In genomic region chr12:123761841-123762714, GRCh38 we compare ENCODE assay signal across 8 cellular contexts. TPM values are rescaled to one million over a fixed set of nuclear protein-coding genes. Genes with fewer than 3 reads are reported as not detected.
A peak's percentile ranks its signal among the peaks of the same experiment; 100 is the strongest.
DNase-seq lines count a peak whose midpoint lies in the region; ATAC-seq and TF ChIP-seq lines count a peak whose summit lies in the region.

DNAH10 (plus strand) TSS chr12:123762301; CDS start chr12:123762337, 36 bp downstream.

- H3K9me3 ChIP-seq in psoas muscle (no peaks in the 10 kb centered on the region), uterus (no peaks in the 10 kb centered on the region)

- TF ChIP-seq POLR2A in uterus (IDR thresholded peaks at IDR 0.05): no peak

- H3K36me3 ChIP-seq in psoas muscle (ENCODE audit: insufficient read depth in 1 of 2, low read depth in 1 of 2) (peaks cover 0 to 31% of the 10 kb centered on the region in 2 donors), uterus (no peaks in the 10 kb centered on the region)

- H3K4me1 ChIP-seq in psoas muscle: no peaks in the 10 kb centered on the region
- peaks cover 0 to 11% of the 10 kb centered on the region in 2 donors for H3K4me1 ChIP-seq in uterus

- H3K27me3 Mint-ChIP-seq in activated T-cell treated with anti-CD3 and anti-CD28 coated beads, Interleukin-2, amount 50 U/mL, for 4 hours (ENCODE audit: low read depth): peaks cover 3% of the 10 kb centered on the region

- H3K9me3 Mint-ChIP-seq in activated T-cell treated with anti-CD3 and anti-CD28 coated beads, Interleukin-2, amount 50 U/mL, for 4 hours: no peaks in the 10 kb centered on the region

- no peak within 1 kb of the TSS for H3K27ac ChIP-seq in psoas muscle
- H3K27ac ChIP-seq in uterus: no peak within 1 kb of the TSS

- ATAC-seq in GM21423 (IDR thresholded peaks at IDR 0.05; ENCODE audit: unreplicated experiment): peak; percentile 60
- peak; percentile 84 to 87 for ATAC-seq in activated T-cell treated with anti-CD3 and anti-CD28 coated beads, Interleukin-2, amount 50 U/mL, for 4 hours
- ATAC-seq in psoas muscle: no peak
- ATAC-seq in HG03095 (IDR thresholded peaks at IDR 0.05; ENCODE audit: unreplicated experiment): no peak

- DNase-seq in DMS53 (lab: John Stamatoyannopoulos, UW): peak; percentile 74
- peak; percentile 61 for DNase-seq in NCI-H146 (lab: John Stamatoyannopoulos, UW)
- peak; percentile 32 for DNase-seq in activated T-cell treated with anti-CD3 and anti-CD28 coated beads, Interleukin-2, amount 50 U/mL, for 4 hours
- DNase-seq in head of caudate nucleus: peak in 27 of 42 donors; percentile 3 to 60 (median 22)
- DNase-seq in psoas muscle: no peak
- DNase-seq in uterus: no peak

- H3K27me3 ChIP-seq in psoas muscle (ENCODE audit: insufficient read depth in 3 of 3, low read length in 2 of 3) (peaks cover 0 to 27% (median 6%) of the 10 kb centered on the region in 3 donors), uterus (peaks cover 0 to 5% of the 10 kb centered on the region in 2 donors)

- peaks cover 12% of the 10 kb centered on the region for H3K36me3 Mint-ChIP-seq in activated T-cell treated with anti-CD3 and anti-CD28 coated beads, Interleukin-2, amount 50 U/mL, for 4 hours (ENCODE audit: insufficient read depth)

- H3K4me3 Mint-ChIP-seq in activated T-cell treated with anti-CD3 and anti-CD28 coated beads, Interleukin-2, amount 50 U/mL, for 4 hours: peak within 1 kb of the TSS; percentile 77

- H3K4me3 ChIP-seq in psoas muscle (peak within 1 kb of the TSS; percentile 40), uterus (peak within 1 kb of the TSS in 1 of 2 donors; percentile 16)

- TF ChIP-seq CTCF in psoas muscle (IDR thresholded peaks at IDR 0.05) (no peak), uterus (IDR thresholded peaks at IDR 0.05) (no peak)

- WGBS in psoas muscle, 3 donors: 5 to 17% (median 14%) methylated on average over 58 to 105 of the region's 105 CpGs

- peaks cover 5% of the 10 kb centered on the region for H3K4me1 Mint-ChIP-seq in activated T-cell treated with anti-CD3 and anti-CD28 coated beads, Interleukin-2, amount 50 U/mL, for 4 hours (ENCODE audit: low read depth)

- intact Hi-C loops in head of caudate nucleus (cut with DNase I) (no loop called here), psoas muscle (cut with DNase I) (loop anchor here in 1 of 2 donors (10.0 kb wide), 1 partner anchor 1167 kb away; no protein-coding TSS in a partner anchor), uterus (cut with DNase I; ENCODE audit: low total_unique reads) (no loop called here)

RNA-seq across cellular contexts. Expression of gene DNAH10, which starts in this region (rescaled TPM):
- total RNA-seq in activated T-cell treated with anti-CD3 and anti-CD28 coated beads, Interleukin-2, amount 50 U/mL, for 4 hours: under 1 TPM; 0.14 to 0.24 (median 0.20) TPM
- total RNA-seq in psoas muscle (under 1 TPM in 3 of 4 donors, not detected in 1; 0.04 to 0.84 (median 0.59) TPM), uterus (1 to 10 TPM in 2 of 4 donors, under 1 TPM in 2; under 0.01 to 3.9 (median 1.1) TPM)
- under 1 TPM; 0.01 to 0.38 (median 0.10) TPM for polyA plus RNA-seq in psoas muscle

Comparison
In these comparisons a context has a peak if more than half of its experiments do, and no peak if none do; other contexts are left out.
1. Peak in DNase-seq and ATAC-seq in activated T-cell treated with anti-CD3 and anti-CD28 coated beads, Interleukin-2, amount 50 U/mL, for 4 hours; RNA of the gene not detected or under 1 TPM.
2. DNase-seq: peak in DMS53 (single experiment), NCI-H146 (single experiment) and head of caudate nucleus (27 of 42); none in psoas muscle (0 of 2) and uterus (0 of 2).